13 cellular contexts compared by ENCODE assay signal in genomic region chr1:38038836-38039235, GRCh38. TPM values are rescaled to one million over a fixed set of nuclear protein-coding genes. Genes with fewer than 3 reads are reported as not detected.
A peak's percentile ranks its signal among the peaks of the same experiment; 100 is the strongest.
DNase-seq lines count a peak whose midpoint lies in the region; ATAC-seq and TF ChIP-seq lines count a peak whose summit lies in the region.
"Had no signal": no experiment of that assay in that cellular context is flagged by ENCODE, and none has a peak within 500 bp of the region (broad histone marks: within the 10 kb centered on the region; RNA-seq: fewer than 3 reads in every experiment).

No MANE protein-coding gene starts in this region.

- no peak for TF ChIP-seq CTCF in glutamatergic neuron (IDR thresholded peaks at IDR 0.05; ENCODE audit: partially characterized antibody, unreplicated experiment)

- intact Hi-C loops in cardiac septum (cut with DNase I): no loop called here
- intact Hi-C loops in Right ventricle myocardium inferior (cut with DNase I): no loop called here

- H3K4me3 Mint-ChIP-seq in glutamatergic neuron (ENCODE audit: unreplicated experiment): peak overlapping the region; percentile 1
- H3K4me3 Mint-ChIP-seq in stimulated activated effector memory CD8-positive, alpha-beta T cell treated with anti-CD3 and anti-CD28 coated beads, Interleukin-12 subunit alpha, Interleukin-12 subunit beta, amount 100 ng/mL, for 72 hours: no peak overlapping the region
- H3K4me3 Mint-ChIP-seq: activated naive CD8-positive, alpha-beta T cell treated with anti-CD3 and anti-CD28 coated beads, Interleukin-2, amount 10 ng/mL, durations not matched to agents 7 days and 5 days; memory B cell had no signal

- peaks cover 16% of the 10 kb centered on the region for H3K4me1 Mint-ChIP-seq in glutamatergic neuron (ENCODE audit: low read depth, unreplicated experiment)
- H3K4me1 Mint-ChIP-seq in stimulated activated effector memory CD8-positive, alpha-beta T cell treated with anti-CD3 and anti-CD28 coated beads, Interleukin-12 subunit alpha, Interleukin-12 subunit beta, amount 100 ng/mL, for 72 hours: no peaks in the 10 kb centered on the region
- H3K4me1 Mint-ChIP-seq: activated naive CD8-positive, alpha-beta T cell treated with anti-CD3 and anti-CD28 coated beads, Interleukin-2, amount 10 ng/mL, durations not matched to agents 7 days and 5 days had no signal

- H3K27me3 Mint-ChIP-seq in glutamatergic neuron (ENCODE audit: unreplicated experiment): peaks cover 15% of the 10 kb centered on the region

- H3K27ac Mint-ChIP-seq in glutamatergic neuron (ENCODE audit: unreplicated experiment): no peak overlapping the region
- no peak overlapping the region for H3K27ac Mint-ChIP-seq in stimulated activated effector memory CD8-positive, alpha-beta T cell treated with anti-CD3 and anti-CD28 coated beads, Interleukin-12 subunit alpha, Interleukin-12 subunit beta, amount 100 ng/mL, for 72 hours
- H3K27ac Mint-ChIP-seq: activated naive CD8-positive, alpha-beta T cell treated with anti-CD3 and anti-CD28 coated beads, Interleukin-2, amount 10 ng/mL, durations not matched to agents 7 days and 5 days; memory B cell had no signal

- no peaks in the 10 kb centered on the region for H3K36me3 Mint-ChIP-seq in glutamatergic neuron (ENCODE audit: unreplicated experiment)
- H3K36me3 Mint-ChIP-seq in stimulated activated effector memory CD8-positive, alpha-beta T cell treated with anti-CD3 and anti-CD28 coated beads, Interleukin-12 subunit alpha, Interleukin-12 subunit beta, amount 100 ng/mL, for 72 hours: peaks cover 5% of the 10 kb centered on the region
- H3K36me3 Mint-ChIP-seq: activated naive CD8-positive, alpha-beta T cell treated with anti-CD3 and anti-CD28 coated beads, Interleukin-2, amount 10 ng/mL, durations not matched to agents 7 days and 5 days had no signal

- H3K9me3 Mint-ChIP-seq in glutamatergic neuron (ENCODE audit: unreplicated experiment): peaks cover 3% of the 10 kb centered on the region
- no peaks in the 10 kb centered on the region for H3K9me3 Mint-ChIP-seq in stimulated activated effector memory CD8-positive, alpha-beta T cell treated with anti-CD3 and anti-CD28 coated beads, Interleukin-12 subunit alpha, Interleukin-12 subunit beta, amount 100 ng/mL, for 72 hours
- H3K9me3 Mint-ChIP-seq: activated naive CD8-positive, alpha-beta T cell treated with anti-CD3 and anti-CD28 coated beads, Interleukin-2, amount 10 ng/mL, durations not matched to agents 7 days and 5 days; memory B cell had no signal

- DNase-seq in cardiac septum (ENCODE audit: low spot score): peak; percentile 41
- no peak for DNase-seq in Right ventricle myocardium inferior (ENCODE audit: missing footprints)
- DNase-seq in SW480 (ENCODE audit: low spot score): peak; percentile 34
- no peak for DNase-seq in glutamatergic neuron
- DNase-seq in NOMO-1 treated with DMSO at 0.1 percent for 48 hours (lab: John Stamatoyannopoulos, UW; ENCODE audit: unreplicated experiment): no peak
- DNase-seq in stimulated activated effector memory CD8-positive, alpha-beta T cell treated with anti-CD3 and anti-CD28 coated beads, Interleukin-12 subunit alpha, Interleukin-12 subunit beta, amount 100 ng/mL, for 72 hours (ENCODE audit: low spot score in 2 of 2): no peak
- no peak for DNase-seq in NCI-H2081 (lab: John Stamatoyannopoulos, UW)
- no peak for DNase-seq in stimulated activated CD4-positive, alpha-beta T cell treated with anti-CD3 and anti-CD28 coated beads, Interleukin-2, amount 100 ng/mL, for 48 hours
- DNase-seq: activated CD4-positive, alpha-beta T cell treated with anti-CD3 and anti-CD28 coated beads for 1 hour; activated naive CD8-positive, alpha-beta T cell treated with anti-CD3 and anti-CD28 coated beads, Interleukin-2, amount 10 ng/mL, durations not matched to agents 7 days and 5 days; MV-4-11; T-helper 1 cell had no signal

- ATAC-seq in Right ventricle myocardium inferior: no peak
- no peak for ATAC-seq in stimulated activated effector memory CD8-positive, alpha-beta T cell treated with anti-CD3 and anti-CD28 coated beads, Interleukin-12 subunit alpha, Interleukin-12 subunit beta, amount 100 ng/mL, for 72 hours

RNA-seq across cellular contexts. Expression of gene POU3F1, which starts 7.8 kb away (rescaled TPM):
- total RNA-seq in cardiac septum (not detected), Right ventricle myocardium inferior (0.11 TPM), glutamatergic neuron (ENCODE audit: unreplicated experiment) (9.3 TPM)

RNA-seq across cellular contexts. Expression of gene UTP11, which starts 26.3 kb away (rescaled TPM):
- total RNA-seq in cardiac septum (29.8 TPM), Right ventricle myocardium inferior (42.3 TPM), glutamatergic neuron (ENCODE audit: unreplicated experiment) (34.6 TPM)

RNA-seq across cellular contexts. Expression of gene FHL3, which starts 33.5 kb away (rescaled TPM):
- total RNA-seq in cardiac septum (9.8 TPM), Right ventricle myocardium inferior (20.2 TPM), glutamatergic neuron (ENCODE audit: unreplicated experiment) (20.0 TPM)

RNA-seq across cellular contexts. Expression of gene SF3A3, which starts 49.0 kb away (rescaled TPM):
- total RNA-seq in cardiac septum (30.9 TPM), Right ventricle myocardium inferior (26.9 TPM), glutamatergic neuron (ENCODE audit: unreplicated experiment) (73.0 TPM)

Comparison
In these comparisons a context has a peak if more than half of its experiments do, and no peak if none do; other contexts are left out.
1. DNase-seq: peak in cardiac septum (single experiment) and SW480 (single experiment); none in Right ventricle myocardium inferior (single experiment), glutamatergic neuron (single experiment), NOMO-1 treated with DMSO at 0.1 percent for 48 hours (single experiment), stimulated activated effector memory CD8-positive, alpha-beta T cell treated with anti-CD3 and anti-CD28 coated beads, Interleukin-12 subunit alpha, Interleukin-12 subunit beta, amount 100 ng/mL, for 72 hours (0 of 2), NCI-H2081 (0 of 2) and stimulated activated CD4-positive, alpha-beta T cell treated with anti-CD3 and anti-CD28 coated beads, Interleukin-2, amount 100 ng/mL, for 48 hours (0 of 2).